26 cellular contexts compared by ENCODE assay signal in genomic region chr2:108554530-108554929, GRCh38. TPM values are rescaled to one million over a fixed set of nuclear protein-coding genes. Genes with fewer than 3 reads are reported as not detected.
DNase-seq lines count a peak whose midpoint lies in the region; ATAC-seq, FAIRE-seq and TF ChIP-seq lines count a peak whose summit lies in the region.
"Had no signal": no experiment of that assay in that cellular context is flagged by ENCODE, and none has a peak within 500 bp of the region (broad histone marks: within the 10 kb centered on the region; RNA-seq: fewer than 3 reads in every experiment).

No MANE protein-coding gene starts in this region.

- ATAC-seq in K562 (peak; percentile 52), right cardiac atrium (peak; percentile 76 to 81)
- ATAC-seq: lower lobe of right lung; stimulated activated naive B cell treated with anti-CD40 and anti-IgM and Interleukin-4, amounts not matched to agents 10 μg/mL and 1 μg/mL and 100 μg/mL, for 72 hours had no signal

- in situ Hi-C loops in K562 (cut with MboI) = no loop called here

- TF ChIP-seq EP300 in K562 (IDR thresholded peaks at IDR 0.05; ENCODE audit: low read length) = no peak

- POLR2A ChIA-PET in K562 (lab: Yijun Ruan, JAX) = interaction anchor here (1.2 to 2.8 kb wide), 3 partner anchors 12 to 20 kb away, joined by 3 to 14 read pairs (median 5); partner anchors contain the start of gene LIMS1

- H3K9ac ChIP-seq in K562 (ENCODE audit: insufficient read depth in 1 of 2, low read depth in 2 of 2, low read length in 2 of 2) = no peak overlapping the region

- TF ChIP-seq CTCF in K562 (IDR thresholded peaks at IDR 0.05 in 2 of 3, conservative IDR thresholded peaks at IDR 0.05 in 1 of 3; ENCODE audit: insufficient read depth in 2 of 3, low read depth in 1 of 3, low read length in 3 of 3) = no peak
- TF ChIP-seq CTCF in spleen (IDR thresholded peaks at IDR 0.05 in 8 of 11, conservative IDR thresholded peaks at IDR 0.05 in 3 of 11) = no peak
- no peak for TF ChIP-seq CTCF in type B pancreatic cell (conservative IDR thresholded peaks at IDR 0.05)

- H3K79me2 ChIP-seq in K562 (ENCODE audit: control insufficient read depth, insufficient read depth, low read length) = peaks cover 62% of the 10 kb centered on the region

- H3K27me3 ChIP-seq in K562 (ENCODE audit: control insufficient read depth in 2 of 2, insufficient read depth in 2 of 2, low read length in 2 of 2) (no peaks in the 10 kb centered on the region), right cardiac atrium (ENCODE audit: control insufficient read depth, insufficient read depth) (no peaks in the 10 kb centered on the region), spleen (replicated peaks in 1 of 7) (no peaks in the 10 kb centered on the region)
- H3K27me3 ChIP-seq: colonic mucosa, neutrophil, thyroid gland had no signal

- no peaks in the 10 kb centered on the region; the same call in 2 of the 3 replicates for H3K36me3 ChIP-seq in K562 (ENCODE audit: control insufficient read depth, insufficient read depth, low read length)
- no peaks in the 10 kb centered on the region for H3K36me3 ChIP-seq in spleen
- H3K36me3 ChIP-seq: colonic mucosa, lower lobe of right lung, neutrophil, thyroid gland had no signal

- BruUV-seq in K562 (replicated peaks; lab: Mats Ljungman, UMichigan) = no TSS peak

- H3K27me3 Mint-ChIP-seq in type B pancreatic cell = no peaks in the 10 kb centered on the region
- H3K27me3 Mint-ChIP-seq: activated T-cell treated with anti-CD3 and anti-CD28 coated beads, Interleukin-2, amount 50 U/mL, for 24 hours; CD4-positive, alpha-beta T cell; IgD-negative memory B cell; stimulated activated naive B cell treated with anti-CD40 and anti-IgM and Interleukin-4, amounts not matched to agents 10 μg/mL and 1 μg/mL and 100 μg/mL, for 72 hours had no signal

- FAIRE-seq in K562 (lab: Jason Lieb, UNC) = no peak
- FAIRE-seq: GM19239, islet of Langerhans had no signal

- 66% methylated on average over 5 of the region's 5 CpGs for WGBS in K562 (ENCODE audit: insufficient coverage, low coverage, missing lambda C conversion rate)
- WGBS in right cardiac atrium = 59% methylated on average over 5 of the region's 5 CpGs
- 90 to 97% (median 93%) methylated on average over 5 of the region's 5 CpGs for WGBS in spleen, 5 donors

- H3K9me3 Mint-ChIP-seq in type B pancreatic cell = peaks cover 4% of the 10 kb centered on the region
- H3K9me3 Mint-ChIP-seq: activated T-cell treated with anti-CD3 and anti-CD28 coated beads, Interleukin-2, amount 50 U/mL, for 24 hours; CD4-positive, alpha-beta T cell; IgD-negative memory B cell; stimulated activated naive B cell treated with anti-CD40 and anti-IgM and Interleukin-4, amounts not matched to agents 10 μg/mL and 1 μg/mL and 100 μg/mL, for 72 hours had no signal

- CTCF ChIA-PET in K562 (lab: Yijun Ruan, JAX; ENCODE audit: low intra/inter-chr PET ratio) = no interaction called here

- no peaks in the 10 kb centered on the region for H3K9me1 ChIP-seq in K562 (ENCODE audit: control insufficient read depth, insufficient read depth, low read length)

- TF ChIP-seq POLR2A in K562 (conservative IDR thresholded peaks at IDR 0.05) (no peak), spleen (IDR thresholded peaks at IDR 0.05) (no peak)

- H2AFZ ChIP-seq in K562 (ENCODE audit: low read depth, low read length) = no peak overlapping the region

- peaks cover 25% of the 10 kb centered on the region for H3K4me1 Mint-ChIP-seq in type B pancreatic cell (ENCODE audit: unreplicated experiment)

- H3K27ac ChIP-seq in K562 (ENCODE audit: extremely low read depth, low read depth, low read length) = no peak overlapping the region
- H3K27ac ChIP-seq in right cardiac atrium (ENCODE audit: low read length) = peak overlapping the region; percentile 70
- H3K27ac ChIP-seq in spleen = peak overlapping the region in 5 of 8 donors; percentile 28 to 52 (median 42)
- H3K27ac ChIP-seq: colonic mucosa had no signal

- H3K9me3 ChIP-seq in K562 (replicated peaks; ENCODE audit: control insufficient read depth, insufficient read depth, low read depth, low read length) (no peaks in the 10 kb centered on the region), right cardiac atrium (ENCODE audit: control insufficient read depth, low read length) (no peaks in the 10 kb centered on the region), spleen (no peaks in the 10 kb centered on the region)
- H3K9me3 ChIP-seq: colonic mucosa, lower lobe of right lung, neutrophil, thyroid gland had no signal

- peaks cover 4% of the 10 kb centered on the region for H3K36me3 Mint-ChIP-seq in type B pancreatic cell

- H4K20me1 ChIP-seq in K562 (replicated peaks; ENCODE audit: control insufficient read depth, insufficient read depth, low read length) = no peaks in the 10 kb centered on the region; the same call in none of the 2 replicates

- no peak for TF ChIP-seq RAD21 in K562 (CRISPR knock-in tag; conservative IDR thresholded peaks at IDR 0.05 in 1 of 2, IDR thresholded peaks at IDR 0.05 in 1 of 2)

- no peak overlapping the region for H3K27ac Mint-ChIP-seq in type B pancreatic cell
- H3K27ac Mint-ChIP-seq: activated T-cell treated with anti-CD3 and anti-CD28 coated beads, Interleukin-2, amount 50 U/mL, for 24 hours; CD4-positive, alpha-beta T cell; IgD-negative memory B cell had no signal

- intact Hi-C loops in K562 (cut with micrococcal nuclease) (no loop called here), right cardiac atrium (cut with DNase I) (no loop called here), spleen (cut with DNase I; ENCODE audit: low total_unique reads) (no loop called here)

- no peak overlapping the region for H3K4me3 Mint-ChIP-seq in type B pancreatic cell
- H3K4me3 Mint-ChIP-seq: activated T-cell treated with anti-CD3 and anti-CD28 coated beads, Interleukin-2, amount 50 U/mL, for 24 hours; CD4-positive, alpha-beta T cell; IgD-negative memory B cell; stimulated activated naive B cell treated with anti-CD40 and anti-IgM and Interleukin-4, amounts not matched to agents 10 μg/mL and 1 μg/mL and 100 μg/mL, for 72 hours had no signal

- peak; percentile 85 for DNase-seq in NCI-H146 (lab: John Stamatoyannopoulos, UW)
- DNase-seq in K562 (ENCODE audit: extremely low read depth in 1 of 4, low spot score in 3 of 4) = no peak
- peak; percentile 37 to 79 (median 67) for DNase-seq in right cardiac atrium
- no peak for DNase-seq in spleen
- no peak for DNase-seq in pons (ENCODE audit: low spot score)
- no peak for DNase-seq in type B pancreatic cell (ENCODE audit: extremely low spot score, unreplicated experiment)
- no peak for DNase-seq in NCI-H1694 treated with DMSO at 0.1 percent for 48 hours (lab: John Stamatoyannopoulos, UW)
- DNase-seq: activated CD4-positive, alpha-beta T cell treated with anti-CD3 and anti-CD28 coated beads for 48 hours; activated T-cell treated with anti-CD3 and anti-CD28 coated beads, Interleukin-2, amount 50 U/mL, for 24 hours; CD4-positive, alpha-beta T cell; colonic mucosa; DMS153; effector memory CD4-positive, alpha-beta T cell; foreskin melanocyte; lower lobe of right lung; NCI-H1105 treated with DMSO at 0.1 percent for 48 hours; NCI-H2171; NCI-H526; stimulated activated CD4-positive, alpha-beta T cell treated with anti-CD3 and anti-CD28 coated beads, Interleukin-2, amount 100 ng/mL, for 48 hours; stimulated activated naive B cell treated with anti-CD40 and anti-IgM and Interleukin-4, amounts not matched to agents 10 μg/mL and 1 μg/mL and 100 μg/mL, for 72 hours; T-helper 2 cell; thyroid gland had no signal

- H3K4me3 ChIP-seq in K562 = no peak overlapping the region
- no peak overlapping the region for H3K4me3 ChIP-seq in right cardiac atrium (ENCODE audit: low read length)
- H3K4me3 ChIP-seq in spleen = no peak overlapping the region
- H3K4me3 ChIP-seq: colonic mucosa, lower lobe of right lung, thyroid gland had no signal

- no peak overlapping the region for H3K4me2 ChIP-seq in K562 (ENCODE audit: insufficient read depth, low read length)

- H3K4me1 ChIP-seq in K562 (replicated peaks in 1 of 2; ENCODE audit: control insufficient read depth in 2 of 2, insufficient read depth in 2 of 2, low read length in 2 of 2) (peaks cover 3 to 7% of the 10 kb centered on the region in 2 experiments; a peak in 2 of 5 replicates), right cardiac atrium (ENCODE audit: control insufficient read depth, insufficient read depth, low read length) (peaks cover 21% of the 10 kb centered on the region), spleen (peaks cover 0 to 27% (median 0%) of the 10 kb centered on the region in 6 donors)
- H3K4me1 ChIP-seq: colonic mucosa had no signal

TF ChIP-seq in K562, 482 proteins besides CTCF, POLR2A, EP300 and RAD21:
- no peak for TF ChIP-seq EGR1 (conservative IDR thresholded peaks at IDR 0.05)
- no peak for TF ChIP-seq ZNF41 (CRISPR knock-in tag; conservative IDR thresholded peaks at IDR 0.05)
- TF ChIP-seq SREBF1 (IDR thresholded peaks at IDR 0.05; ENCODE audit: borderline replicate concordance, low read depth, low read length) = no peak

RNA-seq across cellular contexts. Expression of gene LIMS1, which starts 20.3 kb away (rescaled TPM):
- total RNA-seq in K562 (2011; cell fraction: chromatin; rRNA removed; ENCODE audit: low replicate concordance) = 55.2 and 62.7 TPM in 2 replicates
- 33.2 and 44.6 TPM in 2 replicates for total RNA-seq in K562 (2011; cell fraction: nucleolus; rRNA removed)
- total RNA-seq in K562 (2011; cell fraction: nucleoplasm; rRNA removed) = 63.0 and 105 TPM in 2 replicates
- total RNA-seq in K562 (2014; rRNA removed) (104 and 112 TPM in 2 replicates), K562 (2014; rRNA removed; fragmentation: Illumina TruSeq; extraction: Trizol) (77.7 and 84.8 TPM in 2 replicates), K562 (2015; rRNA removed; fragmentation: Illumina TruSeq; extraction: Trizol) (53.2 and 57.7 TPM in 2 replicates), K562 (2021) (86.8 and 101 TPM in 2 replicates), right cardiac atrium (10 to 100 TPM; 45.5 to 65.6 (median 55.9) TPM), spleen (100 to 1,000 TPM in 1 of 7 donors, 10 to 100 TPM in 6; 60.2 to 104 (median 62.3) TPM), type B pancreatic cell (ENCODE audit: low replicate concordance) (40.9 and 43.5 TPM in 2 replicates)
- polyA plus RNA-seq in K562 (2011; rRNA removed) (94.6 and 134 TPM in 2 replicates), K562 (2014; fragmentation: Illumina TruSeq; extraction: Trizol) (87.3 and 98.5 TPM in 2 replicates), K562 (2014; fragmentation: Nextera tagmentation; extraction: Ambion mirVana) (10 to 100 TPM; 52.8 to 81.0 TPM), K562 (2014; rRNA removed) (59.6 and 66.6 TPM in 2 replicates), right cardiac atrium (21.4 TPM), spleen (10 to 100 TPM in 2 of 3 donors, 1 to 10 TPM in 1; 8.9 to 17.2 (median 15.2) TPM)
- 104 and 114 TPM in 2 replicates for polyA plus RNA-seq in K562 (2011; cell fraction: cytosol; rRNA removed)
- 21.4 and 26.6 TPM in 2 replicates for polyA plus RNA-seq in K562 (2011; cell fraction: nucleus; rRNA removed)
- polyA plus RNA-seq in K562 (2012) = 76.8 and 98.5 TPM in 2 replicates
- polyA minus RNA-seq in K562 (2011; rRNA and poly(A)+ RNA removed) = 181 and 244 TPM in 2 replicates
- 71.3 and 74.7 TPM in 2 replicates for polyA minus RNA-seq in K562 (2011; cell fraction: cytosol; rRNA and poly(A)+ RNA removed)
- polyA minus RNA-seq in K562 (2011; cell fraction: nucleus; rRNA and poly(A)+ RNA removed) = 20.7 and 31.4 TPM in 2 replicates

Comparison
In these comparisons a context has a peak if more than half of its experiments do, and no peak if none do; other contexts are left out.
1. DNase-seq: peak in NCI-H146 (single experiment) and right cardiac atrium (3 of 3); none in K562 (0 of 4), spleen (single experiment), pons (single experiment), type B pancreatic cell (single experiment) and NCI-H1694 treated with DMSO at 0.1 percent for 48 hours (single experiment).